ENCODE assay signal across 25 cellular contexts in the genomic region with DNA sequence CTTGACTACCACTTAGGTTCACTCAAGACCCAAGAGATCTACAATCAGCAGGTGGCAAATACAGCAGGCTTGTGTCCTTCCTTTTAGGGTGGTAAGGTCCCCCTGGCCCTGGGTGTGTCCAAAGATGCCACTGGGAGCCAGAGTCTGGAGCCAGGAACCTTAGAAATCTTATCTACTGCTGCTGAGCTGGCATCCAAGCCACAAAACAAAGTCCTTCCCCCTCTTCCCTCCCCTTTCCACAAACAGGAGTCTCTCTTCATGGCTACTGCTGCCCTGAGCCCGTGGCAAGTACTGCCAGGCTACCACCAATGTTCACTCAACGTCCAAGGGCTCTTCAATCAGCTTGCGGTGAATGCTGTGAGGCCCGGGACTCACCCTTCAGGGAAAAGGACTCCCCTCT.
"Had no signal": no experiment of that assay in that cellular context is flagged by ENCODE, and none has a peak within 500 bp of the region (broad histone marks: within the 10 kb centered on the region; RNA-seq: fewer than 3 reads in every experiment).

No MANE protein-coding gene starts in this region.

- H3K27me3 ChIP-seq: heart left ventricle, right atrium auricular region, right lobe of liver, stomach, testis, thyroid gland, upper lobe of right lung had no signal

- H3K4me3 ChIP-seq: heart left ventricle, left ventricle myocardium inferior, lung, mucosa of descending colon, right atrium auricular region, right lobe of liver, stomach, testis, thyroid gland, upper lobe of right lung had no signal

- H3K9me3 ChIP-seq: mucosa of descending colon, right lobe of liver, stomach, testis, thyroid gland, upper lobe of right lung had no signal

- H3K4me1 ChIP-seq: heart left ventricle, left ventricle myocardium inferior, right atrium auricular region, right lobe of liver, stomach, thyroid gland, upper lobe of right lung had no signal

- H3K36me3 ChIP-seq: heart left ventricle, left ventricle myocardium inferior, right atrium auricular region, right lobe of liver, stomach, thyroid gland, upper lobe of right lung had no signal

- H3K27ac ChIP-seq: heart left ventricle, left ventricle myocardium inferior, right atrium auricular region, right lobe of liver, stomach, testis, thyroid gland, upper lobe of right lung had no signal

- DNase-seq: heart left ventricle; hypothalamus; immature natural killer cell; kidney; left ventricle myocardium inferior; midbrain; mucosa of descending colon; naive thymus-derived CD4-positive, alpha-beta T cell; nucleus accumbens; right lobe of liver; stimulated activated CD4-positive, alpha-beta T cell treated with anti-CD3 and anti-CD28 coated beads, Interleukin-12 subunit alpha, Interleukin-12 subunit beta, amount 100 ng/mL, for 4 hours; stimulated activated CD4-positive, alpha-beta T cell treated with anti-CD3 and anti-CD28 coated beads, Interleukin-15, amount 100 ng/mL, for 24 hours; stimulated activated CD4-positive, alpha-beta T cell treated with anti-CD3 and anti-CD28 coated beads, Interleukin-2, amount 100 ng/mL, for 24 hours; stimulated activated CD4-positive, alpha-beta T cell treated with anti-CD3 and anti-CD28 coated beads, Interleukin-4, amount 100 ng/mL, for 1 hour; stimulated activated naive B cell treated with anti-CD40 and anti-IgM and Interleukin-4, amounts not matched to agents 10 μg/mL and 1 μg/mL and 100 μg/mL, for 72 hours; stimulated activated naive CD8-positive, alpha-beta T cell treated with anti-CD3 and anti-CD28 coated beads, Interleukin-15, Interleukin-2, amounts not matched to agents 100 U/mL and 50 U/mL, for 24 hours; stomach; testis; trophoblast cell; upper lobe of right lung had no signal

- ATAC-seq: heart left ventricle; mucosa of descending colon; naive thymus-derived CD4-positive, alpha-beta T cell; natural killer cell treated with Interleukin-12 subunit alpha and Interleukin-12 subunit beta and Interleukin-15 and Interleukin-18, amount 100 ng/mL, for 72 hours; right lobe of liver; stimulated activated naive B cell treated with anti-CD40 and anti-IgM and Interleukin-4, amounts not matched to agents 10 μg/mL and 1 μg/mL and 100 μg/mL, for 72 hours; stimulated activated naive CD8-positive, alpha-beta T cell treated with anti-CD3 and anti-CD28 coated beads, Interleukin-15, Interleukin-2, amounts not matched to agents 100 U/mL and 50 U/mL, for 24 hours; upper lobe of right lung had no signal

- FAIRE-seq: islet of Langerhans, kidney had no signal
